Comparison of ENCODE assay signal across 12 cellular contexts in the genomic region with DNA sequence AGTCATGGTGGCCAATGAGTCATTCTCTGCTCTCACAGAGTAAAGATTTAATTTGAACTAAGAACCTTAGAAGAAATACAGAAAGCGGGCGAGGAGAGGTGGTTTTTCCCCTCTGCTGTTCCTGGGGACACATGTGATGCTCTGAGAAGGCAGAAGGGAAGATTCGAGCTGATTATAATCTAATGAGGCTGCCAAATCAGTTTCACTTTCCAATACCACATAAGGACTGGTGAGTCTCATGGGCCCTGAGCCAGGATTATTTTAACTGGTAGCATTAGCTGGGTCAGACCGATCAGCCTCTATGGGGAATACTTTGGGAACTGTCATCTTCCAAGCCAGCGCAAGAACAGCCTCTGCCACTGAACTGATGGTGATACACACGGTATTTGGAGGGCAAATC.
DNase-seq lines count a peak whose midpoint lies in the region; ATAC-seq and TF ChIP-seq lines count a peak whose summit lies in the region.
"Had no signal": no experiment of that assay in that cellular context is flagged by ENCODE, and none has a peak within 500 bp of the region (broad histone marks: within the 10 kb centered on the region; RNA-seq: fewer than 3 reads in every experiment).

No MANE protein-coding gene starts in this region.

- H3K27me3 ChIP-seq in A673 (replicated peaks; ENCODE audit: insufficient read depth, low read depth, low read length, poor library complexity) = no peaks in the 10 kb centered on the region

- H3K36me3 Mint-ChIP-seq in activated naive CD8-positive, alpha-beta T cell treated with anti-CD3 and anti-CD28 coated beads, Interleukin-2, amount 50 U/mL, for 24 hours (ENCODE audit: low read depth) = peaks cover 2% of the 10 kb centered on the region
- H3K36me3 Mint-ChIP-seq: CD8-positive, alpha-beta T cell had no signal

- H3K27me3 Mint-ChIP-seq in activated naive CD8-positive, alpha-beta T cell treated with anti-CD3 and anti-CD28 coated beads, Interleukin-2, amount 50 U/mL, for 24 hours = no peaks in the 10 kb centered on the region

- peak; percentile 28 for ATAC-seq in GM18502 (IDR thresholded peaks at IDR 0.05; ENCODE audit: poor library complexity, unreplicated experiment)
- ATAC-seq in HG03196 (IDR thresholded peaks at IDR 0.05; ENCODE audit: unreplicated experiment) = peak; percentile 31
- peak; percentile 65 for ATAC-seq in activated naive CD8-positive, alpha-beta T cell treated with anti-CD3 and anti-CD28 coated beads, Interleukin-2, amount 50 U/mL, for 24 hours
- no peak for ATAC-seq in GM21723 (IDR thresholded peaks at IDR 0.05; ENCODE audit: unreplicated experiment)
- ATAC-seq: CD8-positive, alpha-beta T cell had no signal

- intact Hi-C loops in A673 (cut with micrococcal nuclease; ENCODE audit: unreplicated experiment) = no loop called here

- CTCF ChIA-PET in A673 (lab: Charles Lee) = interaction anchor here (0.6 kb wide), 1 partner anchor 34 kb away, joined by 4 read pairs; no protein-coding TSS in a partner anchor

- no peak overlapping the region for H3K4me3 ChIP-seq in A673 (ENCODE audit: low read depth, low read length, poor library complexity, severe bottlenecking)

- no TSS peak for BruUV-seq in A673 (replicated peaks; lab: Mats Ljungman, UMichigan)

- DNase-seq in A673 (ENCODE audit: low spot score) (peak; percentile 41), cerebellum (ENCODE audit: low spot score) (no peak), amniotic stem cell (lab: John Stamatoyannopoulos, UW) (no peak), foreskin melanocyte (no peak)
- peak; percentile 14 for DNase-seq in activated naive CD8-positive, alpha-beta T cell treated with anti-CD3 and anti-CD28 coated beads, Interleukin-2, amount 50 U/mL, for 24 hours
- DNase-seq: CD8-positive, alpha-beta T cell; effector memory CD4-positive, alpha-beta T cell; NCI-H1694 treated with DMSO at 0.1 percent for 48 hours; SHP77 had no signal

- H3K27ac ChIP-seq in A673 (ENCODE audit: low read depth, low read length, poor library complexity, severe bottlenecking) = no peak overlapping the region

- H3K9me3 Mint-ChIP-seq in activated naive CD8-positive, alpha-beta T cell treated with anti-CD3 and anti-CD28 coated beads, Interleukin-2, amount 50 U/mL, for 24 hours = no peaks in the 10 kb centered on the region
- H3K9me3 Mint-ChIP-seq: CD8-positive, alpha-beta T cell had no signal

- H3K9me3 ChIP-seq in A673 (ENCODE audit: low read depth, low read length, poor library complexity, severe bottlenecking) = no peaks in the 10 kb centered on the region

- TF ChIP-seq CTCF in A673 (conservative IDR thresholded peaks at IDR 0.05; ENCODE audit: low read depth, low read length) = no peak

- no peaks in the 10 kb centered on the region for H3K36me3 ChIP-seq in A673 (ENCODE audit: insufficient read depth, low read length, poor library complexity, severe bottlenecking)

- peaks cover 42% of the 10 kb centered on the region for H3K4me1 Mint-ChIP-seq in activated naive CD8-positive, alpha-beta T cell treated with anti-CD3 and anti-CD28 coated beads, Interleukin-2, amount 50 U/mL, for 24 hours

- H3K27ac Mint-ChIP-seq in activated naive CD8-positive, alpha-beta T cell treated with anti-CD3 and anti-CD28 coated beads, Interleukin-2, amount 50 U/mL, for 24 hours = peak overlapping the region; percentile 72
- H3K27ac Mint-ChIP-seq: CD8-positive, alpha-beta T cell had no signal

- peak overlapping the region; percentile 69 for H3K4me3 Mint-ChIP-seq in activated naive CD8-positive, alpha-beta T cell treated with anti-CD3 and anti-CD28 coated beads, Interleukin-2, amount 50 U/mL, for 24 hours
- H3K4me3 Mint-ChIP-seq: CD8-positive, alpha-beta T cell had no signal

- H3K4me1 ChIP-seq in A673 (ENCODE audit: insufficient read depth, low read length, poor library complexity, severe bottlenecking) = peaks cover 35% of the 10 kb centered on the region

- POLR2A ChIA-PET in A673 (lab: Charles Lee; ENCODE audit: low non-redundant PET) = no interaction called here

Comparison
In these comparisons a context has a peak if more than half of its experiments do, and no peak if none do; other contexts are left out.
1. DNase-seq: peak in A673 (single experiment) and activated naive CD8-positive, alpha-beta T cell treated with anti-CD3 and anti-CD28 coated beads, Interleukin-2, amount 50 U/mL, for 24 hours (single experiment); none in cerebellum (single experiment), amniotic stem cell (single experiment) and foreskin melanocyte (single experiment).